ENCODE assay signal across 1 cellular context in the genomic region with DNA sequence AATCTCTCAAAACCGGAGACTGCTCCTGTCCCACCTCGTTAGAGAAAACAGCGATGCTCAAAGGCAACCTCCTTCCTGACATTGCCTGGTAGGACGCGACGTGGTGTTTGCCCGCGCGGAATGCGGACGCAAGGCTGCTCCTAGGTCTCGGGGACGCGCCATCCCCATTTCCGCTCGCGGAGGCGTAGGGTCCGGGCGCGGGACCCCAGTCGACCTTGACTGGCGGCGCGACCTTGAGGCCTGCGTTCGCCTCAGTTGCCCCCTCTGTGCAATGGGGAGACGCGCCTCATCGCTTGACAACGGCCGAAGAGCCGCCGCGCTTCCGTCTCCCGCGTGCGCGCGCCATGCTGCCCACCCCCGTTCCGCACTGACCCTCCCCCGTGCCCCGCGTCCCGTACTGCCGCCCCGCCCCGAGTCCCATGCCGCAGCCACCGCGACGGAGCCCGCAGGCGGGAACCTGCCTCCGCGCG.
TF ChIP-seq lines count a peak whose summit lies in the region.

No MANE protein-coding gene starts in this region.

TF ChIP-seq in SK-N-SH, 30 proteins besides CTCF, POLR2A, EP300 and RAD21 (continued from another document):
- TF ChIP-seq, protein P1, sequence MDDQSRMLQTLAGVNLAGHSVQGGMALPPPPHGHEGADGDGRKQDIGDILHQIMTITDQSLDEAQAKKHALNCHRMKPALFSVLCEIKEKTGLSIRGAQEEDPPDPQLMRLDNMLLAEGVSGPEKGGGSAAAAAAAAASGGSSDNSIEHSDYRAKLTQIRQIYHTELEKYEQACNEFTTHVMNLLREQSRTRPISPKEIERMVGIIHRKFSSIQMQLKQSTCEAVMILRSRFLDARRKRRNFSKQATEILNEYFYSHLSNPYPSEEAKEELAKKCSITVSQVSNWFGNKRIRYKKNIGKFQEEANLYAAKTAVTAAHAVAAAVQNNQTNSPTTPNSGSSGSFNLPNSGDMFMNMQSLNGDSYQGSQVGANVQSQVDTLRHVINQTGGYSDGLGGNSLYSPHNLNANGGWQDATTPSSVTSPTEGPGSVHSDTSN (IDR thresholded peaks at IDR 0.05) = no peak
- no peak for TF ChIP-seq RXRA (IDR thresholded peaks at IDR 0.05; ENCODE audit: borderline replicate concordance, low read depth)
- 0 out of 2 replicates have a peak, but pooled peaks have one; percentile 17 for TF ChIP-seq ELF1 (IDR thresholded peaks at IDR 0.05)
TF ChIP-seq in SK-N-SH: peak in this region for 6.
